ENCODE assay signal across 10 cellular contexts in genomic region chr6:56772737-56773184, GRCh38.
DNase-seq lines count a peak whose midpoint lies in the region; ATAC-seq and TF ChIP-seq lines count a peak whose summit lies in the region.
"Had no signal": no experiment of that assay in that cellular context is flagged by ENCODE, and none has a peak within 500 bp of the region (broad histone marks: within the 10 kb centered on the region; RNA-seq: fewer than 3 reads in every experiment).

No MANE protein-coding gene starts in this region.

- TF ChIP-seq CTCF in GM13977 (IDR thresholded peaks at IDR 0.05; ENCODE audit: extremely low read depth, insufficient read depth, missing control alignments): no peak

- no peak overlapping the region for H3K9ac ChIP-seq in NT2/D1 (ENCODE audit: insufficient read length, low read depth)
- no peak overlapping the region for H3K9ac ChIP-seq in rectal smooth muscle tissue (ENCODE audit: low read length)

- H3K4me3 ChIP-seq in NT2/D1 (ENCODE audit: insufficient read length, low read depth) (no peak overlapping the region), rectal smooth muscle tissue (ENCODE audit: low read length) (no peak overlapping the region)

- H3K9me3 ChIP-seq in NT2/D1 (ENCODE audit: insufficient read depth, low read length): no peaks in the 10 kb centered on the region

- ATAC-seq in GM19023 (IDR thresholded peaks at IDR 0.05; ENCODE audit: unreplicated experiment) (peak; percentile 55), GM19351 (IDR thresholded peaks at IDR 0.05; ENCODE audit: unreplicated experiment) (no peak), HG03457 (IDR thresholded peaks at IDR 0.05; ENCODE audit: unreplicated experiment) (no peak)

- DNase-seq in NT2/D1 (ENCODE audit: low read depth, low spot score): peak; percentile 32
- peak; percentile 70 for DNase-seq in fibroblast of gingiva (ENCODE audit: low read depth)
- DNase-seq in NCI-H1930 (lab: John Stamatoyannopoulos, UW): no peak
- no peak for DNase-seq in GM13977 (ENCODE audit: low spot score)
- DNase-seq: activated T-cell treated with anti-CD3 and anti-CD28 coated beads, Interleukin-2, amount 50 U/mL, for 1 hour; NCI-H1436 treated with DMSO at 0.1 percent for 48 hours had no signal

- in situ Hi-C loops in GM13977 (cut with MboI; ENCODE audit: low pct_unique_long_range_greater_than_20kb, low sequenced_read_pairs, unreplicated experiment): no loop called here

- peak overlapping the region; percentile 43 for H3K27ac ChIP-seq in rectal smooth muscle tissue (ENCODE audit: low read depth, low read length)

- no peaks in the 10 kb centered on the region for H3K27me3 ChIP-seq in NT2/D1 (ENCODE audit: insufficient read depth, insufficient read length)
- no peaks in the 10 kb centered on the region for H3K27me3 ChIP-seq in rectal smooth muscle tissue (ENCODE audit: control insufficient read depth, insufficient read depth, low read length)

- H3K4me1 ChIP-seq in NT2/D1 (ENCODE audit: insufficient read depth, insufficient read length) (no peaks in the 10 kb centered on the region), rectal smooth muscle tissue (ENCODE audit: control insufficient read depth, insufficient read depth, low read length) (peaks cover 12% of the 10 kb centered on the region)

- H3K36me3 ChIP-seq in NT2/D1 (ENCODE audit: insufficient read depth, insufficient read length, low read length) (no peaks in the 10 kb centered on the region), rectal smooth muscle tissue (ENCODE audit: control insufficient read depth, insufficient read depth, low read length) (no peaks in the 10 kb centered on the region)

Comparison
In these comparisons a context has a peak if more than half of its experiments do, and no peak if none do; other contexts are left out.
1. DNase-seq: peak in NT2/D1 (single experiment) and fibroblast of gingiva (single experiment); none in NCI-H1930 (0 of 2) and GM13977 (single experiment).